In the genomic region with DNA sequence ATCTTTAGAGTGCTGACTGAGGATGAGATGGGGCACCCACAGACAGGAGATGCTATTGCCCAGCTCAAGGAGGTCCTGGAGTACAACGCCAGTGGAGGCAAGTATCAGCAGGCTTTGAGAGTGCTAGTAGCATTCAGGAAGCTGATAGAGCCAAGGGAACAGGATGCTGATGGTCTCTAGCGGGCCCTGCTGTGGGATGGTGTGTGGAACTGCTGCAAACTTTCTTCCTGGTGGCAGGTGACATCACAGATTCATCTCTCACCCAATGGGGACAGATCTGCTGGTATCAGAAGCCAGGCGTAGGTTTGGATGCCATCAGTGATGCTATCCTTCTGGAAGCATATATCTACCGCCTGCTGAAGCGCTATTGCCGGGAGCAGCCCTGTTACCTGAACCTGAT, we compare ENCODE assay signal across 17 cellular contexts.
DNase-seq lines count a peak whose midpoint lies in the region; FAIRE-seq and TF ChIP-seq lines count a peak whose summit lies in the region.
"Had no signal": no experiment of that assay in that cellular context is flagged by ENCODE, and none has a peak within 500 bp of the region (broad histone marks: within the 10 kb centered on the region; RNA-seq: fewer than 3 reads in every experiment).

No MANE protein-coding gene starts in this region.

- WGBS in tibial nerve, 2 donors = 79 to 87% methylated on average over 5 to 6 of the region's 6 CpGs

- no peak for FAIRE-seq in kidney (lab: Jason Lieb, UNC)
- FAIRE-seq: GM12891, GM19239, HepG2 had no signal

- no peak for TF ChIP-seq EP300 in tibial nerve (IDR thresholded peaks at IDR 0.05)

- H3K9ac ChIP-seq in kidney (ENCODE audit: low read length in 2 of 2) = no peak overlapping the region
- H3K9ac ChIP-seq: GM23248 had no signal

- DNase-seq in BE2C (peak; percentile 8), H4 (ENCODE audit: low spot score) (peak; percentile 5), SW480 (ENCODE audit: low spot score) (peak; percentile 8), kidney (peak; percentile 29), tibial nerve (ENCODE audit: low spot score in 2 of 2) (no peak), Peyer's patch (no peak)
- DNase-seq in CD4-positive, alpha-beta memory T cell = no peak
- DNase-seq: GM23248, KG1, MV-4-11, NCI-H1694 treated with DMSO at 0.1 percent for 48 hours had no signal

- H3K4me3 Mint-ChIP-seq in CD4-positive, alpha-beta memory T cell = no peak overlapping the region

- POLR2A ChIA-PET in CD4-positive, alpha-beta memory T cell (lab: Charles Lee; ENCODE audit: partially characterized antibody) = no interaction called here

- H3K4me3 ChIP-seq in BE2C (ENCODE audit: low read depth, low read length) (no peak overlapping the region), kidney (ENCODE audit: low read length in 2 of 2) (no peak overlapping the region), tibial nerve (no peak overlapping the region), Peyer's patch (no peak overlapping the region)
- H3K4me3 ChIP-seq in CD4-positive, alpha-beta memory T cell (ENCODE audit: low read length in 2 of 2) = no peak overlapping the region
- H3K4me3 ChIP-seq: GM23248, SJSA1 had no signal

- no peaks in the 10 kb centered on the region for H3K4me1 Mint-ChIP-seq in CD4-positive, alpha-beta memory T cell

- H3K27me3 ChIP-seq in BE2C = no peaks in the 10 kb centered on the region
- H3K27me3 ChIP-seq in tibial nerve = no peaks in the 10 kb centered on the region
- no peaks in the 10 kb centered on the region for H3K27me3 ChIP-seq in CD4-positive, alpha-beta memory T cell (ENCODE audit: insufficient read depth, low read length)
- no peaks in the 10 kb centered on the region for H3K27me3 ChIP-seq in Peyer's patch
- H3K27me3 ChIP-seq: SJSA1 had no signal

- TF ChIP-seq CTCF in BE2C (IDR thresholded peaks at IDR 0.05; ENCODE audit: low read depth, low read length) (peak; percentile 14; the same call in 1 of the 2 replicates), kidney (IDR thresholded peaks at IDR 0.05; ENCODE audit: borderline replicate concordance, extremely low read depth, insufficient read depth) (no peak), tibial nerve (IDR thresholded peaks at IDR 0.05) (no peak), Peyer's patch (IDR thresholded peaks at IDR 0.05) (no peak)

- no peaks in the 10 kb centered on the region for H3K36me3 Mint-ChIP-seq in CD4-positive, alpha-beta memory T cell

- no peak overlapping the region for H3K27ac Mint-ChIP-seq in CD4-positive, alpha-beta memory T cell

- no peaks in the 10 kb centered on the region for H3K36me3 ChIP-seq in BE2C
- no peaks in the 10 kb centered on the region for H3K36me3 ChIP-seq in kidney (ENCODE audit: control insufficient read depth in 1 of 2, insufficient read depth in 2 of 2, low read length in 2 of 2)
- no peaks in the 10 kb centered on the region for H3K36me3 ChIP-seq in tibial nerve
- no peaks in the 10 kb centered on the region for H3K36me3 ChIP-seq in CD4-positive, alpha-beta memory T cell (ENCODE audit: insufficient read depth, low read length)
- no peaks in the 10 kb centered on the region for H3K36me3 ChIP-seq in Peyer's patch
- H3K36me3 ChIP-seq: SJSA1 had no signal

- H3K4me1 ChIP-seq in BE2C = no peaks in the 10 kb centered on the region
- no peaks in the 10 kb centered on the region for H3K4me1 ChIP-seq in kidney (ENCODE audit: control insufficient read depth in 1 of 2, insufficient read depth in 1 of 2, low read depth in 1 of 2, low read length in 2 of 2)
- no peaks in the 10 kb centered on the region for H3K4me1 ChIP-seq in tibial nerve
- no peaks in the 10 kb centered on the region for H3K4me1 ChIP-seq in CD4-positive, alpha-beta memory T cell (ENCODE audit: insufficient read depth, low read length)
- no peaks in the 10 kb centered on the region for H3K4me1 ChIP-seq in Peyer's patch
- H3K4me1 ChIP-seq: SJSA1 had no signal

- no peaks in the 10 kb centered on the region for H3K27me3 Mint-ChIP-seq in CD4-positive, alpha-beta memory T cell

- CTCF ChIA-PET in CD4-positive, alpha-beta memory T cell (lab: Charles Lee; ENCODE audit: partially characterized antibody) = no interaction called here

- H3K27ac ChIP-seq in kidney (ENCODE audit: low read depth in 2 of 2, low read length in 2 of 2) (no peak overlapping the region), tibial nerve (no peak overlapping the region), Peyer's patch (no peak overlapping the region)
- H3K27ac ChIP-seq in CD4-positive, alpha-beta memory T cell (ENCODE audit: low read depth, low read length) = no peak overlapping the region
- H3K27ac ChIP-seq: C4-2B, GM23248, RWPE1, SJSA1 had no signal

- peaks cover 4 to 30% (median 17%) of the 10 kb centered on the region in 8 donors for H3K9me3 Mint-ChIP-seq in CD4-positive, alpha-beta memory T cell

- TF ChIP-seq POLR2A in tibial nerve (IDR thresholded peaks at IDR 0.05) (no peak), Peyer's patch (IDR thresholded peaks at IDR 0.05) (no peak)

- intact Hi-C loops in kidney (cut with DNase I) = no loop called here
- intact Hi-C loops in CD4-positive, alpha-beta memory T cell (cut with micrococcal nuclease) = no loop called here

- H3K9me3 ChIP-seq in BE2C = no peaks in the 10 kb centered on the region
- H3K9me3 ChIP-seq in kidney (ENCODE audit: control insufficient read depth in 1 of 2, low read length in 2 of 2) = peaks cover 0 to 4% of the 10 kb centered on the region in 2 donors
- peaks cover 0 to 17% (median 3%) of the 10 kb centered on the region in 4 donors for H3K9me3 ChIP-seq in tibial nerve
- peaks cover 0 to 3% of the 10 kb centered on the region in 2 donors for H3K9me3 ChIP-seq in CD4-positive, alpha-beta memory T cell (ENCODE audit: control insufficient read depth in 1 of 2, low read length in 2 of 2)
- no peaks in the 10 kb centered on the region for H3K9me3 ChIP-seq in Peyer's patch
- H3K9me3 ChIP-seq: SJSA1 had no signal

Comparison
In these comparisons a context has a peak if more than half of its experiments do, and no peak if none do; other contexts are left out.
1. DNase-seq: peak in BE2C (single experiment), H4 (single experiment), SW480 (single experiment) and kidney (single experiment); none in tibial nerve (0 of 2), CD4-positive, alpha-beta memory T cell (0 of 5) and Peyer's patch (0 of 3).